24 cellular contexts compared by ENCODE assay signal in genomic region chr2:79084495-79085135, GRCh38. TPM values are rescaled to one million over a fixed set of nuclear protein-coding genes. Genes with fewer than 3 reads are reported as not detected.
"Had no signal": no experiment of that assay in that cellular context is flagged by ENCODE, and none has a peak within 500 bp of the region (broad histone marks: within the 10 kb centered on the region; RNA-seq: fewer than 3 reads in every experiment).

No MANE protein-coding gene starts in this region.

- DNase-seq: IMR-90, Kasumi-1, NCI-H1092 treated with DMSO at 0.1 percent for 48 hours, NCI-H1436, NCI-H187, NCI-H2029, NCI-H2081 treated with DMSO at 0.1 percent for 48 hours, NCI-H2171, NCI-H226, NCI-H446, NCI-H510A, NCI-H524 treated with DMSO at 0.1 percent for 48 hours, NCI-H69, NCI-H774, SHP77, SW 1271, T-cell had no signal

- H3K27me3 Mint-ChIP-seq: T-cell had no signal

- H3K27ac ChIP-seq: KMS-11, RWPE1 had no signal

- H3K9ac ChIP-seq: KMS-11 had no signal

- H3K4me3 Mint-ChIP-seq: T-cell had no signal

- H3K27ac Mint-ChIP-seq: T-cell had no signal

- H3K36me3 Mint-ChIP-seq: T-cell had no signal

- H3K4me1 Mint-ChIP-seq: T-cell had no signal

- ATAC-seq: HepG2, Panc1 had no signal

- H3K4me2 ChIP-seq: KMS-11 had no signal

RNA-seq across cellular contexts. Expression of gene REG1B, which starts 3.2 kb away (rescaled TPM):
- total RNA-seq: HepG2, HT1080, IMR-90, M059J, SK-MEL-5 had no signal
- polyA plus RNA-seq: HepG2, IMR-90 had no signal

RNA-seq across cellular contexts. Expression of gene REG1A, which starts 35.7 kb away (rescaled TPM):
- total RNA-seq: HepG2, HT1080, IMR-90, M059J, SK-MEL-5 had no signal
- polyA plus RNA-seq: HepG2, IMR-90 had no signal

RNA-seq across cellular contexts. Expression of gene REG3G, which starts 59.1 kb away (rescaled TPM):
- total RNA-seq: HepG2, IMR-90, M059J, SK-MEL-5 had no signal
- polyA plus RNA-seq: HepG2, IMR-90 had no signal
